12 cellular contexts compared by ENCODE assay signal in the genomic region with DNA sequence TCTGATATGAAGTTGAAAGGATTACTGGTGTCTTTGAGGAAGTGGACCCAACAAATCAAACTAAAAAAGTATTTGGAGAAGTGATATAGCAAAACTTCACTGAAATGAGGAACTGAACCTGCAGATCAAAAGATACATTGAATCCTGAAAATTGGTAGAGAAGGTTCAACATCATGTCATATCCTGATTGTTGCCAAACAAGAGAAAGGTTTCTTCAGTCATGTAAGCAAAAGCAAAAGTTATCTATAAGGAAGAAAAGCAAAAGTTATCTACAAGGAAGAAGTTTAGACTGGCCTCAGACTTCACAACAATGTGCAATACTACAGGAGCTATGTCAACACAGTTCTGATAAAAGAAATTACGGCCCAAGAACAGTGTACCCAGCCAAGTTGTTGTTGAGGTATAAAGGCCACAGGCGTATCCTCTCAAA.
DNase-seq lines count a peak whose midpoint lies in the region; ATAC-seq and TF ChIP-seq lines count a peak whose summit lies in the region.
"Had no signal": no experiment of that assay in that cellular context is flagged by ENCODE, and none has a peak within 500 bp of the region (broad histone marks: within the 10 kb centered on the region; RNA-seq: fewer than 3 reads in every experiment).

No MANE protein-coding gene starts in this region.

- H3K4me1 Mint-ChIP-seq in naive thymus-derived CD8-positive, alpha-beta T cell: peaks cover 2 to 16% (median 5%) of the 10 kb centered on the region in 4 donors

- POLR2A ChIA-PET in naive thymus-derived CD8-positive, alpha-beta T cell (lab: Charles Lee): no interaction called here

- peaks cover 0 to 5% (median 0%) of the 10 kb centered on the region in 9 donors for H3K9me3 Mint-ChIP-seq in naive thymus-derived CD8-positive, alpha-beta T cell

- peaks cover 51% of the 10 kb centered on the region for H3K4me1 ChIP-seq in lower lobe of right lung

- no peak overlapping the region for H3K4me3 Mint-ChIP-seq in naive thymus-derived CD8-positive, alpha-beta T cell

- DNase-seq in AML-193 (lab: John Stamatoyannopoulos, UW): peak; percentile 72 to 76
- peak; percentile 53 for DNase-seq in GM20000 (ENCODE audit: low spot score)
- peak; percentile 89 for DNase-seq in SIG-M5 (lab: John Stamatoyannopoulos, UW)
- DNase-seq in lower lobe of right lung: no peak
- DNase-seq in naive thymus-derived CD8-positive, alpha-beta T cell: no peak
- DNase-seq in activated gamma-delta T cell treated with Interleukin-2 at 50 U/mL for 16 hours: no peak
- no peak for DNase-seq in NCI-H82 (lab: John Stamatoyannopoulos, UW)
- no peak for DNase-seq in OCI-M2 (lab: John Stamatoyannopoulos, UW; ENCODE audit: unreplicated experiment)
- DNase-seq: ACHN, head of caudate nucleus, occipital lobe, PC-3 had no signal

- ATAC-seq in lower lobe of right lung: peak; percentile 63 to 67
- no peak for ATAC-seq in naive thymus-derived CD8-positive, alpha-beta T cell
- ATAC-seq: PC-3 had no signal

- no peak overlapping the region for H3K4me3 ChIP-seq in lower lobe of right lung

- no peaks in the 10 kb centered on the region for H3K27me3 ChIP-seq in lower lobe of right lung (ENCODE audit: low read depth)

- no peaks in the 10 kb centered on the region for H3K27me3 Mint-ChIP-seq in naive thymus-derived CD8-positive, alpha-beta T cell

- H3K36me3 Mint-ChIP-seq in naive thymus-derived CD8-positive, alpha-beta T cell: peaks cover 22 to 26% (median 26%) of the 10 kb centered on the region in 3 donors

- H3K36me3 ChIP-seq in lower lobe of right lung: no peaks in the 10 kb centered on the region

- H3K9me3 ChIP-seq in lower lobe of right lung: no peaks in the 10 kb centered on the region

- TF ChIP-seq CTCF in GM20000 (IDR thresholded peaks at IDR 0.05; ENCODE audit: extremely low read depth, missing control alignments) (no peak), lower lobe of right lung (IDR thresholded peaks at IDR 0.05) (no peak)

- H3K27ac ChIP-seq in lower lobe of right lung: peak overlapping the region; percentile 42

- intact Hi-C loops in lower lobe of right lung (cut with DNase I): no loop called here

- peak overlapping the region in 1 of 10 donors; percentile 18 for H3K27ac Mint-ChIP-seq in naive thymus-derived CD8-positive, alpha-beta T cell

Comparison
In these comparisons a context has a peak if more than half of its experiments do, and no peak if none do; other contexts are left out.
1. DNase-seq: peak in AML-193 (2 of 2), GM20000 (single experiment) and SIG-M5 (single experiment); none in lower lobe of right lung (single experiment), naive thymus-derived CD8-positive, alpha-beta T cell (0 of 10), activated gamma-delta T cell treated with Interleukin-2 at 50 U/mL for 16 hours (single experiment), NCI-H82 (single experiment) and OCI-M2 (single experiment).
2. ATAC-seq: peak in lower lobe of right lung (2 of 2); none in naive thymus-derived CD8-positive, alpha-beta T cell (0 of 2).